Comparison of ENCODE assay signal across 12 cellular contexts in genomic region chr3:21216598-21216997, GRCh38.
A peak's percentile ranks its signal among the peaks of the same experiment; 100 is the strongest.
DNase-seq lines count a peak whose midpoint lies in the region; ATAC-seq and TF ChIP-seq lines count a peak whose summit lies in the region.
"Had no signal": no experiment of that assay in that cellular context is flagged by ENCODE, and none has a peak within 500 bp of the region (broad histone marks: within the 10 kb centered on the region; RNA-seq: fewer than 3 reads in every experiment).

No MANE protein-coding gene starts in this region.

- H4K5ac ChIP-seq in H9 (ENCODE audit: insufficient read length, low read depth, low read length), result no peak overlapping the region

- DNase-seq in AML-193 (lab: John Stamatoyannopoulos, UW), result peak; percentile 1 to 5
- DNase-seq in H9, result no peak
- peak; percentile 22 for DNase-seq in iPS DF 4.7 (ENCODE audit: extremely low read depth, low spot score)
- no peak for DNase-seq in NCI-H2196 treated with DMSO at 0.1 percent for 48 hours (lab: John Stamatoyannopoulos, UW; ENCODE audit: unreplicated experiment)
- DNase-seq in GOT3 (lab: John Stamatoyannopoulos, UW), result no peak
- no peak for DNase-seq in AG20443 (ENCODE audit: low spot score)
- DNase-seq in heart right ventricle, result no peak
- DNase-seq: aorta; DMS153; HCEC 1CT; stimulated activated CD8-positive, alpha-beta memory T cell treated with anti-CD3 and anti-CD28 coated beads, Interleukin-4, amount 100 ng/mL, for 48 hours had no signal

- H3K27ac Mint-ChIP-seq in H9, result 0 out of 7 replicates have a peak overlapping the region, but pooled peaks of 1 of the 3 experiments have one; percentile 44

- no peaks in the 10 kb centered on the region for H3K23me2 ChIP-seq in H9 (ENCODE audit: insufficient read length, low read depth, low read length, poor library complexity, severe bottlenecking)

- peaks cover 23 to 25% of the 10 kb centered on the region in 2 experiments for H3K9me3 Mint-ChIP-seq in H9

- H2BK12ac ChIP-seq in H9 (ENCODE audit: insufficient read length, low read depth, low read length), result no peak overlapping the region

- no peak for ATAC-seq in heart right ventricle

- peaks cover 0 to 3% of the 10 kb centered on the region in 2 experiments; a peak in 2 of 4 replicates for H3K4me1 Mint-ChIP-seq in H9

- TF ChIP-seq CTCF in H9 (conservative IDR thresholded peaks at IDR 0.05), result peak; percentile 67
- TF ChIP-seq CTCF in VCaP (conservative IDR thresholded peaks at IDR 0.05), result peak; percentile 40
- TF ChIP-seq CTCF in heart right ventricle (IDR thresholded peaks at IDR 0.05), result peak in 2 of 9 donors; percentile 9 to 26

- no peaks in the 10 kb centered on the region for H3K36me3 ChIP-seq in heart right ventricle

- no peak overlapping the region for H3K9ac ChIP-seq in H9 (ENCODE audit: extremely low read depth, insufficient read length, low read length)

- no peaks in the 10 kb centered on the region for H3K79me1 ChIP-seq in H9 (ENCODE audit: insufficient read depth, low read depth, low read length, poor library complexity, severe bottlenecking)

- no peak overlapping the region for H2AFZ ChIP-seq in H9 (ENCODE audit: low read length)

- H3K4me1 ChIP-seq in H9 (ENCODE audit: insufficient read depth, low read length) (no peaks in the 10 kb centered on the region), heart right ventricle (no peaks in the 10 kb centered on the region)

- intact Hi-C loops in heart right ventricle (cut with DNase I), result no loop called here

- no peaks in the 10 kb centered on the region for H3K79me2 ChIP-seq in H9 (ENCODE audit: insufficient read depth, low read length)

- no peak overlapping the region for H3K56ac ChIP-seq in H9 (ENCODE audit: insufficient read length, low read depth, low read length)

- no peak overlapping the region for H2BK5ac ChIP-seq in H9 (ENCODE audit: insufficient read length, low read length)

- no peak overlapping the region for H2AK5ac ChIP-seq in H9 (ENCODE audit: insufficient read length, low read length)

- H3K18ac ChIP-seq in H9 (ENCODE audit: insufficient read length, low read depth, low read length), result no peak overlapping the region

- H2BK15ac ChIP-seq in H9 (ENCODE audit: low read depth, low read length), result no peak overlapping the region

- no peak overlapping the region for H3T11ph ChIP-seq in H9 (ENCODE audit: low read length)

- H4K20me1 ChIP-seq in H9 (ENCODE audit: control insufficient read depth, insufficient read depth, insufficient read length), result no peaks in the 10 kb centered on the region

- H2BK20ac ChIP-seq in H9 (ENCODE audit: low read depth, low read length, poor library complexity, severe bottlenecking), result no peak overlapping the region

- no peaks in the 10 kb centered on the region for H3K9me3 ChIP-seq in H9 (ENCODE audit: control insufficient read depth, low read depth, low read length)
- peaks cover 0 to 51% (median 14%) of the 10 kb centered on the region in 11 donors for H3K9me3 ChIP-seq in heart right ventricle

- no peak overlapping the region for H3K23ac ChIP-seq in H9 (ENCODE audit: insufficient read length, low read depth, low read length)

- no CpG with 5 or more reads among the region's 1 CpG for WGBS in H9 (ENCODE audit: extremely low coverage, insufficient read length, low lambda C conversion rate)
- 56 to 73% methylated on average over 1 of the region's 1 CpG for whole genome bisulfite sequencing in heart right ventricle, 2 donors

- peaks cover 8 to 19% (median 8%) of the 10 kb centered on the region in 3 experiments for H3K36me3 Mint-ChIP-seq in H9 (ENCODE audit: insufficient read depth in 1 of 3, low read depth in 3 of 3)

- H3K27me3 ChIP-seq in H9 (ENCODE audit: insufficient read depth, low read length) (no peaks in the 10 kb centered on the region), heart right ventricle (no peaks in the 10 kb centered on the region)

- H3K4ac ChIP-seq in H9 (ENCODE audit: low read depth, low read length), result no peak overlapping the region

- H3K27ac ChIP-seq in H9 (ENCODE audit: insufficient read length, low read depth, low read length) (no peak overlapping the region), VCaP (no peak overlapping the region), heart right ventricle (no peak overlapping the region)

- no peak overlapping the region for H4K91ac ChIP-seq in H9 (ENCODE audit: insufficient read length, low read depth, low read length)

- H3K27me3 Mint-ChIP-seq in H9 (ENCODE audit: low read depth), result no peaks in the 10 kb centered on the region; the same call in 1 of the 2 replicates

- no peak overlapping the region for H3K14ac ChIP-seq in H9 (ENCODE audit: insufficient read depth, low read length)

- no peak overlapping the region for H3K4me3 ChIP-seq in heart right ventricle

- H3K4me3 Mint-ChIP-seq in H9, result no peak overlapping the region

- H4K8ac ChIP-seq in H9 (replicated peaks; ENCODE audit: insufficient read length, low read depth, low read length), result no peak overlapping the region

- no peak overlapping the region for H2BK120ac ChIP-seq in H9 (ENCODE audit: low read depth, low read length, poor library complexity, severe bottlenecking)

- H3K4me2 ChIP-seq in H9 (ENCODE audit: insufficient read depth, insufficient read length, low read length), result no peak overlapping the region

Comparison
In these comparisons a context has a peak if more than half of its experiments do, and no peak if none do; other contexts are left out.
1. DNase-seq: peak in AML-193 (2 of 2) and iPS DF 4.7 (single experiment); none in H9 (single experiment), NCI-H2196 treated with DMSO at 0.1 percent for 48 hours (single experiment), GOT3 (single experiment), AG20443 (single experiment) and heart right ventricle (0 of 2).